In the genomic region with DNA sequence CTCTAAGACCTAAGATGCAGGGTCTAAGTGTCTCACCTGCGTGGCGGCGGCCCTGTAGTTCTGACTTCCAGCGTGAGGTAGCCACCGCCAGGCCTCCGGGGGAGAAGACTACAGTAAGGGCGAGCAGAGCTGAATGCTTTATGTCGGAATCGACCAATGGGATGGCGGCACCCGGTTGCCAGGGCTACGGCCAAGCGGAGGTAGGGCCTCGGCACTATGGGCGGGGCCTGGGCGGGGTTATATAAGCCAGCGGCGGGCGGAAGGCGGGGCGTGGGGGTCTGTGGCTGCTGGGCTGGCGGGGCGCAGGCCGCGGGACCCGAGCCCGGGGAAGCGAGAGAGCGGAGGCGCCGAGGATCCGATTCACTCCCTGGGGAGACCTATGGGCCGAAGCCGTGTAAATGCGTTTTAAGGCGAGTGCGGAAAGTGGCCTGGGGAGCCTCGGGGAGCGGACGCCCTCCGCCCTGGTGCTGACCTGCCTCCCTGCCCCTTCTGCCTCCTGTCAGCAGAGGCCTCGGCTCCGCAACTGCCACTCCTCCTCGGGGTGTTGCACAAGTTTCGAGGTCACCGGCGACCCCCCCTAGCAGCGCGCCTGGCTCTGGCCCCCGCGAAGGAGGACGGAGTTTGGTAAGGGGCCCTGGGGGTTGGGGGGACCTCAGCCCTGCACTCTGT, we compare ENCODE assay signal across 8 cellular contexts. TPM values are rescaled to one million over a fixed set of nuclear protein-coding genes. Genes with fewer than 3 reads are reported as not detected.
A peak's percentile ranks its signal among the peaks of the same experiment; 100 is the strongest.
DNase-seq lines count a peak whose midpoint lies in the region; ATAC-seq and TF ChIP-seq lines count a peak whose summit lies in the region.

A gene (plus strand): TSS at position 269 of the 669 bp plus-strand sequence. CDS start 1,097 bp downstream, outside the sequence.

- H3K9me3 ChIP-seq in colonic mucosa: no peaks in the 10 kb centered on the region

- DNase-seq in AG10803 (ENCODE audit: low read depth): peak; percentile 90
- DNase-seq in NCI-H446 treated with DMSO at 0.1 percent for 48 hours (lab: John Stamatoyannopoulos, UW): peak; percentile 80
- DNase-seq in activated CD4-positive, alpha-beta T cell treated with anti-CD3 and anti-CD28 coated beads for 48 hours: peak; percentile 99
- peak; percentile 99 for DNase-seq in colonic mucosa
- DNase-seq in stimulated activated CD4-positive, alpha-beta T cell treated with anti-CD3 and anti-CD28 coated beads, Interleukin-1b, Interleukin-23, amount 100 ng/mL, for 1 hour (ENCODE audit: low read depth in 2 of 2): peak; percentile 92 to 95

- H3K9ac ChIP-seq in colonic mucosa (ENCODE audit: low read depth in 2 of 2, low read length in 2 of 2): peak within 1 kb of the TSS; percentile 85 to 94

- H3K27ac ChIP-seq in colonic mucosa (no peak within 1 kb of the TSS), layer of hippocampus (ENCODE audit: low read depth, low read length) (peak within 1 kb of the TSS; percentile 73)

- peak within 1 kb of the TSS; percentile 91 for H3K4me3 ChIP-seq in AG10803 (ENCODE audit: low read length)
- H3K4me3 ChIP-seq in colonic mucosa: peak within 1 kb of the TSS; percentile 87

- intact Hi-C loops in colonic mucosa (cut with DNase I): no loop called here

- H3K27me3 ChIP-seq in colonic mucosa (no peaks in the 10 kb centered on the region), layer of hippocampus (ENCODE audit: control insufficient read depth, insufficient read depth, low read length) (no peaks in the 10 kb centered on the region)

- H3K4me1 ChIP-seq in colonic mucosa: peaks cover 11% of the 10 kb centered on the region

- ATAC-seq in GM19035 (IDR thresholded peaks at IDR 0.05; ENCODE audit: unreplicated experiment) (peak; percentile 98), HG03354 (IDR thresholded peaks at IDR 0.05; ENCODE audit: poor library complexity, severe bottlenecking, unreplicated experiment) (peak; percentile 99)

- TF ChIP-seq CTCF in AG10803 (conservative IDR thresholded peaks at IDR 0.05; ENCODE audit: low read length): no peak
- no peak for TF ChIP-seq CTCF in colonic mucosa (IDR thresholded peaks at IDR 0.05)

- no peaks in the 10 kb centered on the region for H3K36me3 ChIP-seq in colonic mucosa

RNA-seq across cellular contexts. Expression of the gene that starts here (rescaled TPM):
- 10 to 100 TPM; 10.2 to 21.4 TPM for total RNA-seq in colonic mucosa
